In genomic region chr20:6590891-6591679, GRCh38 we compare ENCODE assay signal across 12 cellular contexts.
DNase-seq lines count a peak whose midpoint lies in the region; ATAC-seq and TF ChIP-seq lines count a peak whose summit lies in the region.
"Had no signal": no experiment of that assay in that cellular context is flagged by ENCODE, and none has a peak within 500 bp of the region (broad histone marks: within the 10 kb centered on the region; RNA-seq: fewer than 3 reads in every experiment).

No MANE protein-coding gene starts in this region.

- DNase-seq in AG09309 (ENCODE audit: low read depth) (peak; percentile 3), MG63 (peak; percentile 94), choroid plexus epithelial cell (ENCODE audit: low read depth) (peak; percentile 67), lung (ENCODE audit: low spot score) (no peak), upper lobe of right lung (no peak), globus pallidus (ENCODE audit: low spot score) (no peak)
- DNase-seq in CD4-positive, alpha-beta T cell, result no peak
- DNase-seq: C1 segment of cervical spinal cord; HFFc6; stimulated activated CD4-positive, alpha-beta T cell treated with anti-CD3 and anti-CD28 coated beads, Interleukin-4, amount 100 ng/mL, for 24 hours had no signal

- H3K4me3 ChIP-seq in AG09309 (ENCODE audit: control insufficient read depth, low read depth, low read length) (no peak overlapping the region), MG63 (no peak overlapping the region), choroid plexus epithelial cell (ENCODE audit: low read depth, low read length) (no peak overlapping the region), lung (no peak overlapping the region), upper lobe of right lung (no peak overlapping the region)

- peaks cover 0 to 3% of the 10 kb centered on the region in 2 donors for H3K4me1 ChIP-seq in lung (ENCODE audit: control insufficient read depth in 2 of 2, insufficient read depth in 2 of 2, low read length in 2 of 2)
- no peaks in the 10 kb centered on the region for H3K4me1 ChIP-seq in upper lobe of right lung

- H3K27ac ChIP-seq in lung (ENCODE audit: low read depth in 1 of 2, low read length in 1 of 2) (no peak overlapping the region), upper lobe of right lung (no peak overlapping the region)
- H3K27ac ChIP-seq in CD4-positive, alpha-beta T cell (ENCODE audit: low read depth, low read length), result no peak overlapping the region

- H3K27me3 ChIP-seq in MG63 (no peaks in the 10 kb centered on the region), lung (ENCODE audit: control insufficient read depth, insufficient read depth) (no peaks in the 10 kb centered on the region), upper lobe of right lung (no peaks in the 10 kb centered on the region)
- H3K27me3 ChIP-seq in CD4-positive, alpha-beta T cell (ENCODE audit: control insufficient read depth, insufficient read depth, low read length), result no peaks in the 10 kb centered on the region

- ATAC-seq in lung (ENCODE audit: insufficient read depth, low FRiP score), result peak; percentile 47
- ATAC-seq in CD4-positive, alpha-beta T cell (ENCODE audit: poor library complexity), result no peak
- no peak for ATAC-seq in HG02870 (IDR thresholded peaks at IDR 0.05; ENCODE audit: unreplicated experiment)
- no peak for ATAC-seq in upper lobe of right lung

- TF ChIP-seq CTCF in AG09309 (IDR thresholded peaks at IDR 0.05; ENCODE audit: control insufficient read depth, insufficient read depth, low read depth, low read length, missing control alignments) (no peak), choroid plexus epithelial cell (conservative IDR thresholded peaks at IDR 0.05; ENCODE audit: low read depth, low read length) (no peak), lung (IDR thresholded peaks at IDR 0.05; ENCODE audit: control extremely low read depth, extremely low read depth) (no peak), upper lobe of right lung (IDR thresholded peaks at IDR 0.05) (no peak)
- TF ChIP-seq CTCF in CD4-positive, alpha-beta T cell (IDR thresholded peaks at IDR 0.05), result no peak

- H3K36me3 Mint-ChIP-seq in CD4-positive, alpha-beta T cell (ENCODE audit: low read depth), result no peaks in the 10 kb centered on the region

- no peaks in the 10 kb centered on the region for H3K27me3 Mint-ChIP-seq in CD4-positive, alpha-beta T cell

- intact Hi-C loops in CD4-positive, alpha-beta T cell (cut with DNase I, micrococcal nuclease), result no loop called here
- intact Hi-C loops in upper lobe of right lung (cut with DNase I), result no loop called here

- CTCF ChIA-PET in CD4-positive, alpha-beta T cell (lab: Charles Lee), result no interaction called here

- H3K9me3 Mint-ChIP-seq in CD4-positive, alpha-beta T cell, result peaks cover 10% of the 10 kb centered on the region
- H3K9me3 Mint-ChIP-seq: dendritic cell treated with granulocyte-macrophage colony-stimulating factor and Interleukin-4, amounts not matched to agents 40 ng/mL and 50 ng/mL, for 4 days had no signal

- no peak overlapping the region for H3K27ac Mint-ChIP-seq in CD4-positive, alpha-beta T cell
- H3K27ac Mint-ChIP-seq: dendritic cell treated with granulocyte-macrophage colony-stimulating factor and Interleukin-4, amounts not matched to agents 40 ng/mL and 50 ng/mL, for 4 days; HFFc6 had no signal

- 50 to 70% methylated on average over 8 of the region's 8 CpGs for WGBS in lung, 2 donors

- no peak overlapping the region for H3K4me3 Mint-ChIP-seq in CD4-positive, alpha-beta T cell
- H3K4me3 Mint-ChIP-seq: dendritic cell treated with granulocyte-macrophage colony-stimulating factor and Interleukin-4, amounts not matched to agents 40 ng/mL and 50 ng/mL, for 4 days; HFFc6 had no signal

- H3K4me1 Mint-ChIP-seq in CD4-positive, alpha-beta T cell (ENCODE audit: low read depth), result no peaks in the 10 kb centered on the region

- H3K9me3 ChIP-seq in MG63, result no peaks in the 10 kb centered on the region
- H3K9me3 ChIP-seq in lung (ENCODE audit: control insufficient read depth in 2 of 2, insufficient read depth in 1 of 2, low read length in 1 of 2), result peaks cover 0 to 2% of the 10 kb centered on the region in 2 donors
- no peaks in the 10 kb centered on the region for H3K9me3 ChIP-seq in CD4-positive, alpha-beta T cell (ENCODE audit: control insufficient read depth, low read length)
- H3K9me3 ChIP-seq in upper lobe of right lung, result no peaks in the 10 kb centered on the region

- H3K36me3 ChIP-seq in MG63 (no peaks in the 10 kb centered on the region), lung (ENCODE audit: control insufficient read depth in 2 of 2, insufficient read depth in 2 of 2, low read length in 2 of 2) (no peaks in the 10 kb centered on the region), upper lobe of right lung (no peaks in the 10 kb centered on the region)

- POLR2A ChIA-PET in CD4-positive, alpha-beta T cell (lab: Charles Lee), result no interaction called here

Comparison
In these comparisons a context has a peak if more than half of its experiments do, and no peak if none do; other contexts are left out.
1. DNase-seq: peak in AG09309 (single experiment), MG63 (single experiment) and choroid plexus epithelial cell (single experiment); none in lung (single experiment), CD4-positive, alpha-beta T cell (0 of 10), upper lobe of right lung (single experiment) and globus pallidus (single experiment).